In the genomic region with DNA sequence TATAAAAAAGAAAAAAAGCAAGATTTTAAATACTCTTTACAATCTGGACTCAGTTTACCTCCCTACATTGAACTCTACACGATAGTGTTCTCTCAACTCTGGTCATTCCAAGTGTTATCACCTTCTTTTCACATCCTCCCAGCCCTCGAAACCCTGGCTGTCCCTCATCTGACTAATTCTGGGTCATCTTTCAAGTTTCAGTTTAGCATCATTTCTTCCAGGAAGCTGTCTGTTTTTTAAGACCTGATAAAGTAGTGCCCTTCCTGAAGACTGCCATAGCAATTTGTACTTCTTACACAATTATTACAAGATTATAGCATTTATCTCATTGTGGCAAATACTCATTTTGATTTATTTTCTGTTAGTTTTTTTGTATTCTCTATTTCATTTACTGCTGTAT, we compare ENCODE assay signal across 1 cellular context.
TF ChIP-seq lines count a peak whose summit lies in the region.

No MANE protein-coding gene starts in this region.

TF ChIP-seq in K562, 482 proteins besides CTCF, POLR2A, EP300 and RAD21 (continued from another document):
- TF ChIP-seq, protein P1, sequence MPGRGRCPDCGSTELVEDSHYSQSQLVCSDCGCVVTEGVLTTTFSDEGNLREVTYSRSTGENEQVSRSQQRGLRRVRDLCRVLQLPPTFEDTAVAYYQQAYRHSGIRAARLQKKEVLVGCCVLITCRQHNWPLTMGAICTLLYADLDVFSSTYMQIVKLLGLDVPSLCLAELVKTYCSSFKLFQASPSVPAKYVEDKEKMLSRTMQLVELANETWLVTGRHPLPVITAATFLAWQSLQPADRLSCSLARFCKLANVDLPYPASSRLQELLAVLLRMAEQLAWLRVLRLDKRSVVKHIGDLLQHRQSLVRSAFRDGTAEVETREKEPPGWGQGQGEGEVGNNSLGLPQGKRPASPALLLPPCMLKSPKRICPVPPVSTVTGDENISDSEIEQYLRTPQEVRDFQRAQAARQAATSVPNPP (IDR thresholded peaks at IDR 0.05; ENCODE audit: borderline replicate concordance, insufficient read depth, insufficient read length) = no peak
- TF ChIP-seq, protein P2, sequence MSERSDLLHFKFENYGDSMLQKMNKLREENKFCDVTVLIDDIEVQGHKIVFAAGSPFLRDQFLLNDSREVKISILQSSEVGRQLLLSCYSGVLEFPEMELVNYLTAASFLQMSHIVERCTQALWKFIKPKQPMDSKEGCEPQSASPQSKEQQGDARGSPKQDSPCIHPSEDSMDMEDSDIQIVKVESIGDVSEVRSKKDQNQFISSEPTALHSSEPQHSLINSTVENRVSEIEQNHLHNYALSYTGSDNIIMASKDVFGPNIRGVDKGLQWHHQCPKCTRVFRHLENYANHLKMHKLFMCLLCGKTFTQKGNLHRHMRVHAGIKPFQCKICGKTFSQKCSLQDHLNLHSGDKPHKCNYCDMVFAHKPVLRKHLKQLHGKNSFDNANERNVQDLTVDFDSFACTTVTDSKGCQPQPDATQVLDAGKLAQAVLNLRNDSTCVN (CRISPR knock-in tag; IDR thresholded peaks at IDR 0.05) = no peak
- 0 out of 2 replicates have a peak, but pooled peaks have one; percentile 49 for TF ChIP-seq ZNF24 (IDR thresholded peaks at IDR 0.05)
